34 cellular contexts compared by ENCODE assay signal in the genomic region with DNA sequence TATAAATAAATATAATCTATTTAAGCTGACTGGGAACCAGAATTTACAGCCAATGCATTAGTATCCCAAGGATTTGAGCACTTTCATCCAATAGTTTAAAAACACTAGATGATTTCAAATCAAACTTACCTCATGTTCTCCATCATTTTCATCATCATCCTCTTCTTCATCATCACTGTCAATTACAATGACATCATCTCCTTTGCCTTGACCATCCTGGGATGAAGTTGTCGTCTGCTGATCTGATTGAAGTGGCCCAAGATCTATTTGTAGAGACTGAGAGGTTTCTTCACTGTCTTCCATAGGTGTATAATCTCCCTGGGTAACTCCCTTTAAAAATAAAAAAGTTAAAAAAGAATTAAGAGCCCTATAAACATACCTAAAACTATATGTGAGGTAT. TPM values are rescaled to one million over a fixed set of nuclear protein-coding genes. Genes with fewer than 3 reads are reported as not detected.
"Had no signal": no experiment of that assay in that cellular context is flagged by ENCODE, and none has a peak within 500 bp of the region (broad histone marks: within the 10 kb centered on the region; RNA-seq: fewer than 3 reads in every experiment).

No MANE protein-coding gene starts in this region.

- H3K4me1 ChIP-seq: gastroesophageal sphincter, pancreas, prostate gland, sigmoid colon, stomach, thyroid gland, upper lobe of left lung, vagina had no signal

- H3K9me3 Mint-ChIP-seq: activated CD4-positive, alpha-beta memory T cell treated with anti-CD3 and anti-CD28 coated beads, Interleukin-2, amount 10 ng/mL, durations not matched to agents 7 days and 5 days; activated CD4-positive, alpha-beta T cell treated with anti-CD3 and anti-CD28 coated beads, Interleukin-2, amount 10 ng/mL, durations not matched to agents 7 days and 5 days; activated naive CD4-positive, alpha-beta T cell treated with anti-CD3 and anti-CD28 coated beads, Interleukin-2, amount 50 U/mL, for 24 hours; activated naive CD8-positive, alpha-beta T cell treated with anti-CD3 and anti-CD28 coated beads, Interleukin-2, amount 50 U/mL, for 24 hours; activated T-helper 2 cell treated with anti-CD3 and anti-CD28 coated beads, Interferon-gamma antibody, Interleukin-2, Interleukin-4, amounts not matched to agents 10 μg/mL and 5 μg/mL and 100 μg/mL, durations not matched to agents 14 hours and 24 hours and 36 hours; effector memory CD8-positive, alpha-beta T cell; stimulated activated naive B cell treated with anti-CD40 and anti-IgM and Interleukin-4, amounts not matched to agents 10 μg/mL and 1 μg/mL and 100 μg/mL, for 72 hours had no signal

- H3K4me3 Mint-ChIP-seq: activated CD4-positive, alpha-beta memory T cell treated with anti-CD3 and anti-CD28 coated beads, Interleukin-2, amount 10 ng/mL, durations not matched to agents 7 days and 5 days; activated CD4-positive, alpha-beta T cell treated with anti-CD3 and anti-CD28 coated beads, Interleukin-2, amount 10 ng/mL, durations not matched to agents 7 days and 5 days; activated CD8-positive, alpha-beta memory T cell treated with anti-CD3 and anti-CD28 coated beads, Interleukin-2, amount 10 ng/mL, durations not matched to agents 7 days and 5 days; activated naive CD4-positive, alpha-beta T cell treated with anti-CD3 and anti-CD28 coated beads, Interleukin-2, amount 50 U/mL, for 24 hours; activated naive CD8-positive, alpha-beta T cell treated with anti-CD3 and anti-CD28 coated beads, Interleukin-2, amount 50 U/mL, for 24 hours; effector memory CD8-positive, alpha-beta T cell; stimulated activated naive B cell treated with anti-CD40 and anti-IgM and Interleukin-4, amounts not matched to agents 10 μg/mL and 1 μg/mL and 100 μg/mL, for 72 hours had no signal

- H3K27ac Mint-ChIP-seq: activated CD4-positive, alpha-beta memory T cell treated with anti-CD3 and anti-CD28 coated beads, Interleukin-2, amount 10 ng/mL, durations not matched to agents 7 days and 5 days; activated CD4-positive, alpha-beta T cell treated with anti-CD3 and anti-CD28 coated beads, Interleukin-2, amount 10 ng/mL, durations not matched to agents 7 days and 5 days; activated CD8-positive, alpha-beta memory T cell treated with anti-CD3 and anti-CD28 coated beads, Interleukin-2, amount 10 ng/mL, durations not matched to agents 7 days and 5 days; activated naive CD4-positive, alpha-beta T cell treated with anti-CD3 and anti-CD28 coated beads, Interleukin-2, amount 50 U/mL, for 24 hours; activated naive CD8-positive, alpha-beta T cell treated with anti-CD3 and anti-CD28 coated beads, Interleukin-2, amount 50 U/mL, for 24 hours; activated T-helper 2 cell treated with anti-CD3 and anti-CD28 coated beads, Interferon-gamma antibody, Interleukin-2, Interleukin-4, amounts not matched to agents 10 μg/mL and 5 μg/mL and 100 μg/mL, durations not matched to agents 14 hours and 24 hours and 36 hours; stimulated activated naive B cell treated with anti-CD40 and anti-IgM and Interleukin-4, amounts not matched to agents 10 μg/mL and 1 μg/mL and 100 μg/mL, for 72 hours had no signal

- H3K27me3 Mint-ChIP-seq: activated CD4-positive, alpha-beta memory T cell treated with anti-CD3 and anti-CD28 coated beads, Interleukin-2, amount 10 ng/mL, durations not matched to agents 7 days and 5 days; activated CD4-positive, alpha-beta T cell treated with anti-CD3 and anti-CD28 coated beads, Interleukin-2, amount 10 ng/mL, durations not matched to agents 7 days and 5 days; activated CD8-positive, alpha-beta memory T cell treated with anti-CD3 and anti-CD28 coated beads, Interleukin-2, amount 10 ng/mL, durations not matched to agents 7 days and 5 days; activated naive CD4-positive, alpha-beta T cell treated with anti-CD3 and anti-CD28 coated beads, Interleukin-2, amount 50 U/mL, for 24 hours; activated naive CD8-positive, alpha-beta T cell treated with anti-CD3 and anti-CD28 coated beads, Interleukin-2, amount 50 U/mL, for 24 hours; effector memory CD8-positive, alpha-beta T cell; stimulated activated naive B cell treated with anti-CD40 and anti-IgM and Interleukin-4, amounts not matched to agents 10 μg/mL and 1 μg/mL and 100 μg/mL, for 72 hours had no signal

- H3K27me3 ChIP-seq: gastroesophageal sphincter, pancreas, sigmoid colon, stomach, thyroid gland, upper lobe of left lung, vagina had no signal

- H3K4me1 Mint-ChIP-seq: stimulated activated naive B cell treated with anti-CD40 and anti-IgM and Interleukin-4, amounts not matched to agents 10 μg/mL and 1 μg/mL and 100 μg/mL, for 72 hours had no signal

- H3K4me3 ChIP-seq: gastroesophageal sphincter, pancreas, prostate gland, sigmoid colon, stomach, thyroid gland, upper lobe of left lung, vagina had no signal

- H3K9me3 ChIP-seq: gastroesophageal sphincter, pancreas, prostate gland, sigmoid colon, stomach, thyroid gland, upper lobe of left lung, vagina had no signal

- ATAC-seq: activated CD8-positive, alpha-beta memory T cell treated with anti-CD3 and anti-CD28 coated beads, Interleukin-2, amount 10 ng/mL, durations not matched to agents 7 days and 5 days; activated naive CD8-positive, alpha-beta T cell treated with anti-CD3 and anti-CD28 coated beads, Interleukin-2, amount 50 U/mL, for 24 hours; effector memory CD8-positive, alpha-beta T cell; gastroesophageal sphincter; left cardiac atrium; left ventricle myocardium superior; pancreas; stimulated activated naive B cell treated with anti-CD40 and anti-IgM and Interleukin-4, amounts not matched to agents 10 μg/mL and 1 μg/mL and 100 μg/mL, for 72 hours had no signal

- H3K36me3 ChIP-seq: prostate gland had no signal

- H3K27ac ChIP-seq: gastroesophageal sphincter, pancreas, prostate gland, sigmoid colon, stomach, thyroid gland, upper lobe of left lung, vagina, WERI-Rb-1 had no signal

- DNase-seq: activated CD4-positive, alpha-beta memory T cell treated with anti-CD3 and anti-CD28 coated beads, Interleukin-2, amount 10 ng/mL, durations not matched to agents 7 days and 5 days; activated CD4-positive, alpha-beta T cell treated with anti-CD3 and anti-CD28 coated beads, Interleukin-2, amount 10 ng/mL, durations not matched to agents 7 days and 5 days; activated CD4-positive, CD25-positive, alpha-beta regulatory T cell treated with anti-CD3 and anti-CD28 coated beads, Interleukin-2, amount 50 U/mL, for 72 hours; activated CD8-positive, alpha-beta memory T cell treated with anti-CD3 and anti-CD28 coated beads, Interleukin-2, amount 10 ng/mL, durations not matched to agents 7 days and 5 days; activated naive CD8-positive, alpha-beta T cell treated with anti-CD3 and anti-CD28 coated beads, Interleukin-2, amount 50 U/mL, for 24 hours; activated T-cell treated with anti-CD3 and anti-CD28 coated beads, Interleukin-2, amount 50 U/mL, for 48 hours; amygdala; caudate nucleus; cortex of kidney; effector memory CD8-positive, alpha-beta T cell; hippocampal formation; left cardiac atrium; left ventricle myocardium superior; mammary epithelial cell; nucleus accumbens; pancreas; retina; sigmoid colon; small intestine; stimulated activated CD4-positive, alpha-beta T cell treated with anti-CD3 and anti-CD28 coated beads, Interleukin-4, amount 100 ng/mL, for 24 hours; stimulated activated naive B cell treated with anti-CD40 and anti-IgM and Interleukin-4, amounts not matched to agents 10 μg/mL and 1 μg/mL and 100 μg/mL, for 72 hours; stomach; T-helper 9 cell; thyroid gland; upper lobe of left lung; WERI-Rb-1 had no signal

- FAIRE-seq: keratinocyte had no signal

RNA-seq across cellular contexts. Expression of gene PRG4, which starts 31.3 kb away (rescaled TPM):
- total RNA-seq: fibroblast of lung, fibroblast of villous mesenchyme, mammary epithelial cell had no signal
- polyA plus RNA-seq: mammary epithelial cell had no signal
